Comparison of ENCODE assay signal across 8 cellular contexts in genomic region chr16:30761928-30762902, GRCh38.
DNase-seq lines count a peak whose midpoint lies in the region; ATAC-seq, FAIRE-seq and TF ChIP-seq lines count a peak whose summit lies in the region.

Gene CFAP119, minus strand, starts transcription at chr16:30762062. Its CDS starts 314 bp downstream, at chr16:30761748.
Gene RNF40, plus strand, starts transcription at chr16:30762322. Its CDS starts 224 bp downstream, at chr16:30762546.

- peak within 1 kb of the TSS; percentile 92 for H3K4me3 Mint-ChIP-seq in central memory CD8-positive, alpha-beta T cell

- peak; percentile 97 for FAIRE-seq in islet of Langerhans (lab: Jason Lieb, UNC)

- H3K9me3 Mint-ChIP-seq in central memory CD8-positive, alpha-beta T cell = no peaks in the 10 kb centered on the region

- H3K27ac Mint-ChIP-seq in central memory CD8-positive, alpha-beta T cell (ENCODE audit: low read depth) = peak within 1 kb of the TSS; percentile 90

- peak; percentile 90 for ATAC-seq in GM19035 (IDR thresholded peaks at IDR 0.05; ENCODE audit: unreplicated experiment)
- ATAC-seq in HG03342 (IDR thresholded peaks at IDR 0.05; ENCODE audit: unreplicated experiment) = peak; percentile 82
- peak; percentile 91 for ATAC-seq in central memory CD8-positive, alpha-beta T cell (replicated peaks; ENCODE audit: extremely low read depth, poor library complexity, severe bottlenecking)

- no peaks in the 10 kb centered on the region for H3K27me3 Mint-ChIP-seq in central memory CD8-positive, alpha-beta T cell

- peaks cover 32% of the 10 kb centered on the region for H3K4me1 Mint-ChIP-seq in central memory CD8-positive, alpha-beta T cell

- peak; percentile 97 for DNase-seq in AG10803 (ENCODE audit: low read depth)
- DNase-seq in NCI-H345 treated with DMSO at 0.1 percent for 48 hours (lab: John Stamatoyannopoulos, UW; ENCODE audit: unreplicated experiment) = peak; percentile 100
- peak; percentile 82 for DNase-seq in activated CD4-positive, CD25-positive, alpha-beta regulatory T cell treated with anti-CD3 and anti-CD28 coated beads, Interleukin-2, amount 50 U/mL, for 16 hours (ENCODE audit: low read depth, low spot score)
- DNase-seq in central memory CD8-positive, alpha-beta T cell (ENCODE audit: low spot score in 2 of 2) = peak; percentile 79 to 82
- peak; percentile 81 to 86 for DNase-seq in stimulated activated CD4-positive, alpha-beta T cell treated with anti-CD3 and anti-CD28 coated beads, Interleukin-12 subunit alpha, Interleukin-12 subunit beta, amount 100 ng/mL, for 24 hours (ENCODE audit: low read depth in 2 of 2)

- H3K4me3 ChIP-seq in AG10803 (ENCODE audit: low read length) = peak within 1 kb of the TSS; percentile 95

- peaks cover 31% of the 10 kb centered on the region for H3K36me3 Mint-ChIP-seq in central memory CD8-positive, alpha-beta T cell (ENCODE audit: insufficient read depth)

- TF ChIP-seq CTCF in AG10803 (conservative IDR thresholded peaks at IDR 0.05; ENCODE audit: low read length) = no peak; the same call in 1 of the 2 replicates

Comparison
In these comparisons a context has a peak if more than half of its experiments do, and no peak if none do; other contexts are left out.
1. Peak in every context shown above with its lines: DNase-seq, ATAC-seq and H3K4me3 ChIP-seq.